ENCODE assay signal across 7 cellular contexts in the genomic region with DNA sequence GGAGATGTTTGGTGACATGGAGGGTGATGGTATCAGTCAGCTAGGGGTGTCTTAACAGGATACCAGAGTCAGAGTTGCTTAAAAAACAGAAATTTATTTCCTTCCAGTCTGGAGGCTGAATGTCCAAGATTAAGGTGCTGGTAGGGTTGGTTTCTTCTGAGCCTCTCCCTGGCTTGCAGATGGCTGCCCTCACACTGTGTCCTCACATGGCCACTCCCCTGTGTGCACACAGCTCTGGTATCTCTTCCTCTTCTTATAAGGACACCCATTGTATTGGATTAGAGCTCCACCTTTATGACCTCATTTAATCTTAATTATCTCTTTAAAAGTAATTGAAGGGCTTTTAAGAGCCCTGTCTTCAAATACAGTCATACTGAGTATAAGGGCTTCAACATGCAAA.
"Had no signal": no experiment of that assay in that cellular context is flagged by ENCODE, and none has a peak within 500 bp of the region (broad histone marks: within the 10 kb centered on the region; RNA-seq: fewer than 3 reads in every experiment).

No MANE protein-coding gene starts in this region.

- H2AFZ ChIP-seq: GM23338 had no signal

- H3K4me3 ChIP-seq: GM23338 had no signal

- H3K4me2 ChIP-seq: GM23338 had no signal

- H3K27ac Mint-ChIP-seq: GM23338, H9, HFFc6, IgD-negative memory B cell had no signal

- H3K36me3 Mint-ChIP-seq: IgD-negative memory B cell had no signal

- ATAC-seq: GM23338, HepG2 had no signal

- H3K27ac ChIP-seq: HL-60 had no signal

- H3K4me3 Mint-ChIP-seq: GM23338, H9, HFFc6, IgD-negative memory B cell had no signal

- DNase-seq: H9, HCEC 1CT, HFFc6 had no signal

- H3K4me1 Mint-ChIP-seq: IgD-negative memory B cell had no signal

- H3K27me3 Mint-ChIP-seq: IgD-negative memory B cell had no signal
